In genomic region chr10:18104223-18104872, GRCh38 we compare ENCODE assay signal across 8 cellular contexts. TPM values are rescaled to one million over a fixed set of nuclear protein-coding genes. Genes with fewer than 3 reads are reported as not detected.
A peak's percentile ranks its signal among the peaks of the same experiment; 100 is the strongest.
DNase-seq lines count a peak whose midpoint lies in the region; ATAC-seq and TF ChIP-seq lines count a peak whose summit lies in the region.

No MANE protein-coding gene starts in this region.

- intact Hi-C loops in Panc1 (cut with micrococcal nuclease; ENCODE audit: unreplicated experiment) (loop anchor here (10.0 kb wide), 1 partner anchor 190 kb away; no protein-coding TSS in a partner anchor), ascending aorta (cut with DNase I) (loop anchor here (1.0 to 10.0 kb wide), 3 partner anchors 113 to 260 kb away; no protein-coding TSS in a partner anchor)

- H3K79me2 ChIP-seq in GM23248 (ENCODE audit: insufficient read depth): no peaks in the 10 kb centered on the region

- H3K4me3 ChIP-seq in GM23248 (no peak overlapping the region), Panc1 (ENCODE audit: low read depth in 2 of 2, low read length in 2 of 2) (no peak overlapping the region), ascending aorta (peak overlapping the region in 1 of 2 donors; percentile 53)

- H3K27me3 ChIP-seq in GM23248 (replicated peaks; ENCODE audit: insufficient read depth): no peaks in the 10 kb centered on the region
- no peaks in the 10 kb centered on the region for H3K27me3 ChIP-seq in Panc1 (ENCODE audit: control insufficient read depth, insufficient read depth, low read length)
- H3K27me3 ChIP-seq in ascending aorta: no peaks in the 10 kb centered on the region

- no peak overlapping the region for H2AFZ ChIP-seq in GM23248

- no peaks in the 10 kb centered on the region for H3K36me3 Mint-ChIP-seq in stimulated activated memory B cell treated with anti-CD40 and anti-IgM and Interleukin-4, amounts not matched to agents 10 μg/mL and 1 μg/mL and 100 μg/mL, for 72 hours

- H3K9me3 ChIP-seq in GM23248 (ENCODE audit: low read depth) (no peaks in the 10 kb centered on the region), Panc1 (ENCODE audit: control insufficient read depth, insufficient read depth, low read depth, low read length) (no peaks in the 10 kb centered on the region), ascending aorta (no peaks in the 10 kb centered on the region)

- H3K4me3 Mint-ChIP-seq in stimulated activated memory B cell treated with anti-CD40 and anti-IgM and Interleukin-4, amounts not matched to agents 10 μg/mL and 1 μg/mL and 100 μg/mL, for 72 hours: no peak overlapping the region

- H3K9ac ChIP-seq in GM23248: no peak overlapping the region

- BruUV-seq in Panc1 (replicated peaks; lab: Mats Ljungman, UMichigan): no TSS peak

- WGBS in GM23248 (ENCODE audit: low coverage in 1 of 2, low lambda C conversion rate in 2 of 2, missing lambda C conversion rate in 2 of 2), 2 experiments: 49 to 52% methylated on average over 10 of the region's 10 CpGs

- H3K36me3 ChIP-seq in GM23248 (ENCODE audit: low read depth): no peaks in the 10 kb centered on the region
- H3K36me3 ChIP-seq in Panc1 (ENCODE audit: control insufficient read depth, insufficient read depth, low read length): no peaks in the 10 kb centered on the region
- no peaks in the 10 kb centered on the region for H3K36me3 ChIP-seq in ascending aorta

- no peak overlapping the region for H3K27ac Mint-ChIP-seq in stimulated activated memory B cell treated with anti-CD40 and anti-IgM and Interleukin-4, amounts not matched to agents 10 μg/mL and 1 μg/mL and 100 μg/mL, for 72 hours

- ATAC-seq in Panc1 (no peak), GM19397 (IDR thresholded peaks at IDR 0.05; ENCODE audit: unreplicated experiment) (no peak)
- ATAC-seq in stimulated activated memory B cell treated with anti-CD40 and anti-IgM and Interleukin-4, amounts not matched to agents 10 μg/mL and 1 μg/mL and 100 μg/mL, for 72 hours: no peak

- no peaks in the 10 kb centered on the region for H3K9me3 Mint-ChIP-seq in stimulated activated memory B cell treated with anti-CD40 and anti-IgM and Interleukin-4, amounts not matched to agents 10 μg/mL and 1 μg/mL and 100 μg/mL, for 72 hours

- H3K27me3 Mint-ChIP-seq in stimulated activated memory B cell treated with anti-CD40 and anti-IgM and Interleukin-4, amounts not matched to agents 10 μg/mL and 1 μg/mL and 100 μg/mL, for 72 hours: no peaks in the 10 kb centered on the region

- H3K27ac ChIP-seq in C4-2B (no peak overlapping the region), GM23248 (no peak overlapping the region), Panc1 (ENCODE audit: low read length) (no peak overlapping the region), ascending aorta (no peak overlapping the region)

- no peaks in the 10 kb centered on the region for H3K4me1 ChIP-seq in GM23248 (ENCODE audit: insufficient read depth)
- no peaks in the 10 kb centered on the region for H3K4me1 ChIP-seq in Panc1 (ENCODE audit: control insufficient read depth, insufficient read depth, low read length)
- H3K4me1 ChIP-seq in ascending aorta: no peaks in the 10 kb centered on the region

- H3F3A ChIP-seq in GM23248 (ENCODE audit: insufficient read depth): 0 out of 2 replicates have a peak, but pooled peaks cover 9% of the 10 kb centered on the region

- POLR2A ChIA-PET in Panc1 (lab: Charles Lee): no interaction called here

- TF ChIP-seq CTCF in C4-2B (conservative IDR thresholded peaks at IDR 0.05): peak; percentile 87
- TF ChIP-seq CTCF in Panc1 (IDR thresholded peaks at IDR 0.05): peak; percentile 75
- TF ChIP-seq CTCF in ascending aorta (IDR thresholded peaks at IDR 0.05): peak; percentile 39 to 72 (median 52)

- no peaks in the 10 kb centered on the region for H3K4me1 Mint-ChIP-seq in stimulated activated memory B cell treated with anti-CD40 and anti-IgM and Interleukin-4, amounts not matched to agents 10 μg/mL and 1 μg/mL and 100 μg/mL, for 72 hours

- DNase-seq in GM23248 (peak; percentile 58), Panc1 (ENCODE audit: low read depth, low spot score) (peak; percentile 5), ascending aorta (ENCODE audit: low spot score in 2 of 2) (peak in 1 of 2 donors; percentile 70), hepatic stellate cell (ENCODE audit: low spot score) (peak; percentile 16)
- peak; percentile 1 to 46 for DNase-seq in stimulated activated CD4-positive, alpha-beta T cell treated with anti-CD3 and anti-CD28 coated beads, Interleukin-12 subunit alpha, Interleukin-12 subunit beta, amount 100 ng/mL, for 24 hours (ENCODE audit: low read depth in 2 of 2)

- H4K20me1 ChIP-seq in GM23248 (ENCODE audit: insufficient read depth): no peaks in the 10 kb centered on the region

- H3K4me2 ChIP-seq in GM23248 (ENCODE audit: unreplicated experiment): no peak overlapping the region

- in situ Hi-C loops in GM23248 (cut with MboI): loop anchor here (10.0 kb wide), 1 partner anchor 190 kb away; no protein-coding TSS in a partner anchor
- in situ Hi-C loops in Panc1 (cut with HindIII; ENCODE audit: low pct_unique_long_range_greater_than_20kb, low sequenced_read_pairs): no loop called here

- H3K9me2 ChIP-seq in GM23248 (ENCODE audit: insufficient read depth): no peaks in the 10 kb centered on the region

- CTCF ChIA-PET in Panc1 (lab: Charles Lee): no interaction called here

RNA-seq across cellular contexts. Expression of gene CACNB2, which starts 35.9 kb away (rescaled TPM):
- 0.32 and 3.7 TPM in 2 replicates for total RNA-seq in GM23248 (2014; rRNA removed; shearing (Covaris generic))
- polyA plus RNA-seq in GM23248 (2016; fragmentation: Nextera tagmentation; extraction: Ambion mirVana): 0.23 and 0.31 TPM in 2 replicates
- total RNA-seq in Panc1 (2021; ENCODE audit: unreplicated experiment) (not detected), ascending aorta (0.96 TPM)
- polyA plus RNA-seq in Panc1 (2012; ENCODE audit: insufficient read length): 0.25 TPM
